In genomic region chr5:102771435-102771834, GRCh38 we compare ENCODE assay signal across 16 cellular contexts. TPM values are rescaled to one million over a fixed set of nuclear protein-coding genes. Genes with fewer than 3 reads are reported as not detected.
DNase-seq lines count a peak whose midpoint lies in the region; ATAC-seq, FAIRE-seq and TF ChIP-seq lines count a peak whose summit lies in the region.
"Had no signal": no experiment of that assay in that cellular context is flagged by ENCODE, and none has a peak within 500 bp of the region (broad histone marks: within the 10 kb centered on the region; RNA-seq: fewer than 3 reads in every experiment).

No MANE protein-coding gene starts in this region.

- H3K4me2 ChIP-seq in H9 (ENCODE audit: insufficient read depth, insufficient read length, low read length): no peak overlapping the region

- no peak overlapping the region for H3K23ac ChIP-seq in H9 (ENCODE audit: insufficient read length, low read depth, low read length)

- H3K9ac ChIP-seq in H9 (ENCODE audit: extremely low read depth, insufficient read length, low read length): no peak overlapping the region

- H3K27ac ChIP-seq in H9 (ENCODE audit: insufficient read length, low read depth, low read length) (no peak overlapping the region), body of pancreas (peak overlapping the region in 3 of 4 donors; percentile 10 to 48 (median 16)), pancreas (peak overlapping the region in 1 of 4 donors; percentile 49)
- H3K27ac ChIP-seq: 22Rv1, sigmoid colon, SJSA1 had no signal

- no peak overlapping the region for H4K5ac ChIP-seq in H9 (ENCODE audit: insufficient read length, low read depth, low read length)

- peaks cover 0 to 11% (median 3%) of the 10 kb centered on the region in 3 experiments; a peak in 4 of 7 replicates for H3K36me3 Mint-ChIP-seq in H9 (ENCODE audit: insufficient read depth in 1 of 3, low read depth in 3 of 3)
- H3K36me3 Mint-ChIP-seq: naive B cell had no signal

- no peaks in the 10 kb centered on the region for H3K27me3 Mint-ChIP-seq in H9 (ENCODE audit: low read depth)
- H3K27me3 Mint-ChIP-seq: naive B cell had no signal

- H3K9me3 Mint-ChIP-seq in H9: peaks cover 0 to 3% of the 10 kb centered on the region in 2 experiments; a peak in 1 of 5 replicates

- no peaks in the 10 kb centered on the region for H3K9me3 ChIP-seq in H9 (ENCODE audit: control insufficient read depth, low read depth, low read length)
- no peaks in the 10 kb centered on the region for H3K9me3 ChIP-seq in body of pancreas
- H3K9me3 ChIP-seq in pancreas: no peaks in the 10 kb centered on the region
- H3K9me3 ChIP-seq: sigmoid colon had no signal

- H3K18ac ChIP-seq in H9 (ENCODE audit: insufficient read length, low read depth, low read length): no peak overlapping the region

- no peak overlapping the region for H2AFZ ChIP-seq in H9 (ENCODE audit: low read length)

- H2BK5ac ChIP-seq in H9 (ENCODE audit: insufficient read length, low read length): no peak overlapping the region

- intact Hi-C loops in body of pancreas (cut with DNase I) (no loop called here), pancreas (cut with DNase I) (no loop called here)

- H3K36me3 ChIP-seq in body of pancreas (replicated peaks in 1 of 2; ENCODE audit: insufficient read depth in 1 of 2, low read depth in 2 of 2): no peaks in the 10 kb centered on the region
- no peaks in the 10 kb centered on the region for H3K36me3 ChIP-seq in pancreas
- H3K36me3 ChIP-seq: sigmoid colon, SJSA1 had no signal

- H3K4me3 Mint-ChIP-seq in H9: no peak overlapping the region
- H3K4me3 Mint-ChIP-seq: naive B cell had no signal

- TF ChIP-seq CTCF in H9 (conservative IDR thresholded peaks at IDR 0.05): no peak
- no peak for TF ChIP-seq CTCF in body of pancreas (IDR thresholded peaks at IDR 0.05)
- TF ChIP-seq CTCF in pancreas (IDR thresholded peaks at IDR 0.05): no peak

- no peaks in the 10 kb centered on the region for H3K27me3 ChIP-seq in H9 (ENCODE audit: insufficient read depth, low read length)
- no peaks in the 10 kb centered on the region for H3K27me3 ChIP-seq in body of pancreas
- H3K27me3 ChIP-seq in pancreas: no peaks in the 10 kb centered on the region
- H3K27me3 ChIP-seq: sigmoid colon, SJSA1 had no signal

- no peak overlapping the region for H3K14ac ChIP-seq in H9 (ENCODE audit: insufficient read depth, low read length)

- H3K27ac Mint-ChIP-seq in H9: peak overlapping the region in 2 of 3 experiments; percentile 35 to 52; a peak in 3 of 7 replicates

- H3T11ph ChIP-seq in H9 (ENCODE audit: low read length): no peak overlapping the region

- H3K23me2 ChIP-seq in H9 (ENCODE audit: insufficient read length, low read depth, low read length, poor library complexity, severe bottlenecking): no peaks in the 10 kb centered on the region

- peaks cover 11 to 20% of the 10 kb centered on the region in 2 experiments for H3K4me1 Mint-ChIP-seq in H9
- H3K4me1 Mint-ChIP-seq: naive B cell had no signal

- H2BK20ac ChIP-seq in H9 (ENCODE audit: low read depth, low read length, poor library complexity, severe bottlenecking): no peak overlapping the region

- no peaks in the 10 kb centered on the region for H4K20me1 ChIP-seq in H9 (ENCODE audit: control insufficient read depth, insufficient read depth, insufficient read length)

- no peaks in the 10 kb centered on the region; the same call in 1 of the 2 replicates for H3K79me2 ChIP-seq in H9 (ENCODE audit: insufficient read depth, low read length)

- no peak for TF ChIP-seq POLR2A in body of pancreas (IDR thresholded peaks at IDR 0.05)

- no peak for FAIRE-seq in pancreas (lab: Jason Lieb, UNC)
- FAIRE-seq: colon, K562 had no signal

- H3K56ac ChIP-seq in H9 (ENCODE audit: insufficient read length, low read depth, low read length): no peak overlapping the region

- no peak overlapping the region for H4K8ac ChIP-seq in H9 (replicated peaks; ENCODE audit: insufficient read length, low read depth, low read length)

- no peak overlapping the region for H2AK5ac ChIP-seq in H9 (ENCODE audit: insufficient read length, low read length)

- no peak overlapping the region for H2BK15ac ChIP-seq in H9 (ENCODE audit: low read depth, low read length)

- no peak overlapping the region for H2BK12ac ChIP-seq in H9 (ENCODE audit: insufficient read length, low read depth, low read length)

- DNase-seq in DMS53 (lab: John Stamatoyannopoulos, UW) (peak; percentile 15), DMS53 treated with DMSO at 0.1 percent for 48 hours (lab: John Stamatoyannopoulos, UW; ENCODE audit: unreplicated experiment) (no peak), H9 (no peak), body of pancreas (no peak), pancreas (no peak), SW 1271 (lab: John Stamatoyannopoulos, UW) (no peak)
- DNase-seq: activated CD4-positive, alpha-beta T cell treated with anti-CD3 and anti-CD28 coated beads, Interleukin-2, amount 50 U/mL, for 1 hour; naive B cell; NCI-H2029; sigmoid colon had no signal

- no peak overlapping the region for H2BK120ac ChIP-seq in H9 (ENCODE audit: low read depth, low read length, poor library complexity, severe bottlenecking)

- no peak overlapping the region for H3K4ac ChIP-seq in H9 (ENCODE audit: low read depth, low read length)

- no peaks in the 10 kb centered on the region for H3K79me1 ChIP-seq in H9 (ENCODE audit: insufficient read depth, low read depth, low read length, poor library complexity, severe bottlenecking)

- H4K91ac ChIP-seq in H9 (ENCODE audit: insufficient read length, low read depth, low read length): no peak overlapping the region

- H3K4me3 ChIP-seq in body of pancreas (no peak overlapping the region), pancreas (no peak overlapping the region)
- H3K4me3 ChIP-seq: K562, sigmoid colon, SJSA1 had no signal

- H3K4me1 ChIP-seq in H9 (ENCODE audit: insufficient read depth, low read length) (peaks cover 3% of the 10 kb centered on the region; the same call in 1 of the 2 replicates), body of pancreas (peaks cover 23% of the 10 kb centered on the region), pancreas (peaks cover 6 to 18% (median 16%) of the 10 kb centered on the region in 3 donors)

- ATAC-seq in body of pancreas: no peak
- ATAC-seq in pancreas: peak; percentile 43 to 71 (median 56)
- no peak for ATAC-seq in GM19324 (IDR thresholded peaks at IDR 0.05; ENCODE audit: low FRiP score, unreplicated experiment)
- ATAC-seq in HG03439 (IDR thresholded peaks at IDR 0.05; ENCODE audit: unreplicated experiment): no peak
- ATAC-seq: K562 had no signal

RNA-seq across cellular contexts. Expression of gene PAM, which starts 16.3 kb away (rescaled TPM):
- total RNA-seq in H9 (2021) (31.5 and 34.9 TPM in 2 replicates), body of pancreas (100 to 1,000 TPM in 1 of 2 donors, 10 to 100 TPM in 1; 75.2 to 111 TPM), pancreas (100 to 1,000 TPM in 2 of 6 donors, 10 to 100 TPM in 4; 47.0 to 193 (median 75.3) TPM)
- polyA plus RNA-seq in pancreas: 100 to 1,000 TPM in 1 of 2 donors, 10 to 100 TPM in 1; 93.3 to 242 TPM

Comparison
In these comparisons a context has a peak if more than half of its experiments do, and no peak if none do; other contexts are left out.
1. ATAC-seq: peak in pancreas (4 of 4); none in body of pancreas (single experiment), GM19324 (single experiment) and HG03439 (single experiment).